ENCODE assay signal across 8 cellular contexts in genomic region chr7:155380221-155380861, GRCh38.
A peak's percentile ranks its signal among the peaks of the same experiment; 100 is the strongest.
DNase-seq lines count a peak whose midpoint lies in the region; ATAC-seq and TF ChIP-seq lines count a peak whose summit lies in the region.

No MANE protein-coding gene starts in this region.

- H3K36me3 Mint-ChIP-seq in activated naive CD8-positive, alpha-beta T cell: no peaks in the 10 kb centered on the region

- TF ChIP-seq CTCF in GM10248 (IDR thresholded peaks at IDR 0.05; ENCODE audit: control extremely low read depth, extremely low read depth, low read depth, missing control alignments) (peak; percentile 57), SU-DHL-6 (IDR thresholded peaks at IDR 0.05; ENCODE audit: insufficient read depth, low read length, poor library complexity, severe bottlenecking) (peak; percentile 62), heart right ventricle (IDR thresholded peaks at IDR 0.05) (peak; percentile 37 to 83 (median 72))

- no peaks in the 10 kb centered on the region for H3K9me3 Mint-ChIP-seq in activated naive CD8-positive, alpha-beta T cell (ENCODE audit: low read depth)

- no peak overlapping the region for H2AFZ ChIP-seq in SU-DHL-6 (ENCODE audit: low read depth, low read length, severe bottlenecking)

- peak overlapping the region; percentile 66 for H3K4me3 Mint-ChIP-seq in activated naive CD8-positive, alpha-beta T cell

- H3K9me2 ChIP-seq in SU-DHL-6 (replicated peaks; ENCODE audit: insufficient read depth, low read length): no peaks in the 10 kb centered on the region

- no peaks in the 10 kb centered on the region for H3K79me2 ChIP-seq in SU-DHL-6 (ENCODE audit: insufficient read depth, low read length)

- peaks cover 0 to 48% (median 40%) of the 10 kb centered on the region in 9 donors for H3K4me1 ChIP-seq in heart right ventricle

- CTCF ChIA-PET in GM10248 (lab: Yijun Ruan, JAX): interaction anchor here (0.5 to 2.8 kb wide), 17 partner anchors 8 to 453 kb away, joined by 3 to 15 read pairs (median 4); no protein-coding TSS in a partner anchor
- CTCF ChIA-PET in HEK293T (lab: Yijun Ruan, JAX): interaction anchor here (0.6 to 3.6 kb wide), 15 partner anchors 8 to 1782 kb away, joined by 3 to 25 read pairs (median 3); no protein-coding TSS in a partner anchor

- POLR2A ChIA-PET in GM10248 (lab: Yijun Ruan, JAX): no interaction called here
- POLR2A ChIA-PET in HEK293T (lab: Yijun Ruan, JAX): no interaction called here

- H3K9me3 ChIP-seq in SU-DHL-6 (ENCODE audit: insufficient read depth, low read length) (no peaks in the 10 kb centered on the region), heart right ventricle (no peaks in the 10 kb centered on the region)

- H3K27ac ChIP-seq in SU-DHL-6 (ENCODE audit: low read depth, low read length) (no peak overlapping the region), heart right ventricle (no peak overlapping the region)

- no peaks in the 10 kb centered on the region for H3F3A ChIP-seq in SU-DHL-6 (ENCODE audit: insufficient read depth)

- H3K4me1 Mint-ChIP-seq in activated naive CD8-positive, alpha-beta T cell (ENCODE audit: low read depth): peaks cover 34% of the 10 kb centered on the region

- peaks cover 54% of the 10 kb centered on the region for H3K27me3 Mint-ChIP-seq in activated naive CD8-positive, alpha-beta T cell

- no peak overlapping the region for H3K4me2 ChIP-seq in SU-DHL-6 (ENCODE audit: low read depth, low read length, poor library complexity, severe bottlenecking)

- WGBS in heart right ventricle, 2 donors: 2% methylated on average over 18 of the region's 18 CpGs

- ATAC-seq in heart right ventricle (peak; percentile 57 to 86 (median 77)), HG03196 (IDR thresholded peaks at IDR 0.05; ENCODE audit: unreplicated experiment) (no peak)

- DNase-seq in GM10248 (ENCODE audit: extremely low spot score) (peak; percentile 82), HEK293T (ENCODE audit: extremely low spot score) (peak; percentile 95), NAMALWA (ENCODE audit: low spot score) (peak; percentile 84), heart right ventricle (peak; percentile 53 to 60), retina (peak; percentile 81)

- no peak overlapping the region for H3K27ac Mint-ChIP-seq in activated naive CD8-positive, alpha-beta T cell

- H3K4me3 ChIP-seq in SU-DHL-6 (ENCODE audit: insufficient read depth, low read length, poor library complexity, severe bottlenecking): no peak overlapping the region
- H3K4me3 ChIP-seq in heart right ventricle: no peak overlapping the region

- no peak overlapping the region for H3K9ac ChIP-seq in SU-DHL-6 (ENCODE audit: low read length)

- no peaks in the 10 kb centered on the region for H4K20me1 ChIP-seq in SU-DHL-6 (ENCODE audit: low read depth, low read length)

- H3K27me3 ChIP-seq in SU-DHL-6 (ENCODE audit: low read length) (no peaks in the 10 kb centered on the region), heart right ventricle (peaks cover 59 to 100% (median 99%) of the 10 kb centered on the region in 7 donors)

- no peaks in the 10 kb centered on the region for H3K36me3 ChIP-seq in SU-DHL-6 (ENCODE audit: low read length)
- no peaks in the 10 kb centered on the region for H3K36me3 ChIP-seq in heart right ventricle

- intact Hi-C loops in heart right ventricle (cut with DNase I): loop anchor here in 3 of 10 donors (10.0 kb wide), 3 partner anchors 74 to 354 kb away; partner anchors contain the start of gene EN2 (in 1 of the 3)

TF ChIP-seq in HEK293T, 16 proteins besides CTCF, POLR2A, EP300 and RAD21:
- no peak for TF ChIP-seq BHLHE40 (IDR thresholded peaks at IDR 0.05; ENCODE audit: borderline replicate concordance)
- TF ChIP-seq FOXA1 (IDR thresholded peaks at IDR 0.05): no peak
- no peak for TF ChIP-seq TARDBP (IDR thresholded peaks at IDR 0.05)
- TF ChIP-seq SUZ12 (IDR thresholded peaks at IDR 0.05): no peak
- no peak for TF ChIP-seq ARNT (IDR thresholded peaks at IDR 0.05)
- no peak for TF ChIP-seq FOXK2 (IDR thresholded peaks at IDR 0.05)
- TF ChIP-seq CTBP1 (IDR thresholded peaks at IDR 0.05; ENCODE audit: borderline replicate concordance): no peak
- TF ChIP-seq FOXM1 (IDR thresholded peaks at IDR 0.05; ENCODE audit: borderline replicate concordance): no peak
- no peak for TF ChIP-seq ELF4 (IDR thresholded peaks at IDR 0.05)
- no peak for TF ChIP-seq LEF1 (IDR thresholded peaks at IDR 0.05; ENCODE audit: borderline replicate concordance)
